Comparison of ENCODE assay signal across 9 cellular contexts in genomic region chr12:106380954-106381353, GRCh38.
"Had no signal": no experiment of that assay in that cellular context is flagged by ENCODE, and none has a peak within 500 bp of the region (broad histone marks: within the 10 kb centered on the region; RNA-seq: fewer than 3 reads in every experiment).

No MANE protein-coding gene starts in this region.

- H3K9me3 ChIP-seq: HAP-1 had no signal

- H2AFZ ChIP-seq: GM23248 had no signal

- H3K4me3 ChIP-seq: GM23248, HAP-1 had no signal

- H3K4me1 Mint-ChIP-seq: IgD-negative memory B cell had no signal

- H3K27me3 Mint-ChIP-seq: IgD-negative memory B cell had no signal

- H3K9ac ChIP-seq: GM23248 had no signal

- H3K4me3 Mint-ChIP-seq: HFFc6, IgD-negative memory B cell had no signal

- H3K4me1 ChIP-seq: HAP-1 had no signal

- DNase-seq: GM23248, GOT3, H7, HFFc6 had no signal

- FAIRE-seq: HepG2 had no signal

- H3K27ac ChIP-seq: GM23248, HL-60 had no signal

- ATAC-seq: HCT116, HepG2 had no signal

- H3K9me3 Mint-ChIP-seq: HFFc6 had no signal

- H3K27ac Mint-ChIP-seq: HFFc6, IgD-negative memory B cell had no signal
